In the genomic region with DNA sequence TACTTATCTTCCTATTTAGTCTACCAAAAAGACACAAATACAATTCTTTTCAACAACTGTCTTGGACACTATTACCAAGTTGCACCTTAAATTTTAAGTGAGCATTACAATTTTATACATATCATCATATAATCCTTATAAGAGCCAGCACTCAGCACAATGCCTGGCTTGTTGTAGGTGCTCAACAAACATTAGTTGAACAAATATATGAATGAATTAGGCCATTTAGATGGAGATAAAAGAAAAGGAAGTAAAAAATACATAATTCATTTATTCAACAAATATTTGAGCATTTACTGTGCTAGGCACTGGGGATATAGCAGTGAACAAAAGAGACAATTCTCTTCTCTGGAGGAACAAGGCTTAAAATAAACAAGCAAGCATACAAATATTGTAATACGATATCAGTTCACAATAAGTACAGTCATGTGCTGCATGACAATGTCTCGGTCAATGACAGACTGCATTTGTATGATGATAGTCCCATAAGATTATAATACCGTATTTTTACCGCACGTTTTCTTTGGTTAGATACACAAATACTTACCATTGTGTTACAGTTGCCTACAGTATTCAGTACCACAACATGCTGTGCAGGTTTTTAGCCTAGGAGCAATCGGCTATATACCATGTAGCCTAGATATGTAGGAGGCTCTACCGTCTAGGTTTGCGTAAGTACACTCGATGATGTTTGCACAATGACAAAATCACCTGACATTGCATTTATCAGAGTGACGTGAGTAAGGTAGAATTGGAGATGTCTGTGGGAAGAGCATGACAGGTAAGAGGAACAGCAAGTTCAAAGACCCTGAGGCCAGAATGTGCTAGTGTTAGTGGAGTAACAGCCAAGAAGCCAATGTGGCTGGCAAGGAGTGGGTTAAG, we compare ENCODE assay signal across 1 cellular context.
TF ChIP-seq lines count a peak whose summit lies in the region.

No MANE protein-coding gene starts in this region.

TF ChIP-seq in A549, 52 proteins besides CTCF, POLR2A, EP300 and RAD21:
- no peak for TF ChIP-seq ZSCAN20 (CRISPR knock-in tag; IDR thresholded peaks at IDR 0.05)
- TF ChIP-seq MAFK (IDR thresholded peaks at IDR 0.05; ENCODE audit: partially characterized antibody), result peak; percentile 72
TF ChIP-seq in A549: peak in this region for 1.
